In genomic region chr3:118641608-118642007, GRCh38 we compare ENCODE assay signal across 10 cellular contexts.
DNase-seq lines count a peak whose midpoint lies in the region; ATAC-seq lines count a peak whose summit lies in the region.
"Had no signal": no experiment of that assay in that cellular context is flagged by ENCODE, and none has a peak within 500 bp of the region (broad histone marks: within the 10 kb centered on the region; RNA-seq: fewer than 3 reads in every experiment).

No MANE protein-coding gene starts in this region.

- peak overlapping the region; percentile 13 for H3K9ac ChIP-seq in iPS-18a (ENCODE audit: low read length)

- H3K36me3 ChIP-seq in iPS-18a (ENCODE audit: control insufficient read depth, low read depth, low read length) = no peaks in the 10 kb centered on the region

- H3K27ac ChIP-seq in iPS-18a (ENCODE audit: low read length) = no peak overlapping the region

- H3K4me1 ChIP-seq in iPS-18a (ENCODE audit: control insufficient read depth, low read depth, low read length) = peaks cover 5% of the 10 kb centered on the region

- no peaks in the 10 kb centered on the region for H3K36me3 Mint-ChIP-seq in T-helper 2 cell treated with Interferon-gamma antibody and Interleukin-4, amounts not matched to agents 5 μg/mL and 100 μg/mL, for 36 hours (ENCODE audit: low read depth)

- no peak overlapping the region for H3K27ac Mint-ChIP-seq in T-helper 2 cell treated with Interferon-gamma antibody and Interleukin-4, amounts not matched to agents 5 μg/mL and 100 μg/mL, for 36 hours
- H3K27ac Mint-ChIP-seq: progenitor cell of endocrine pancreas had no signal

- no peak overlapping the region for H3K4me3 ChIP-seq in iPS-18a (ENCODE audit: low read length)

- H3K27me3 ChIP-seq in iPS-18a (ENCODE audit: control insufficient read depth, insufficient read depth, low read length) = no peaks in the 10 kb centered on the region

- no peak overlapping the region for H3K4me3 Mint-ChIP-seq in T-helper 2 cell treated with Interferon-gamma antibody and Interleukin-4, amounts not matched to agents 5 μg/mL and 100 μg/mL, for 36 hours

- H3K4me1 Mint-ChIP-seq in T-helper 2 cell treated with Interferon-gamma antibody and Interleukin-4, amounts not matched to agents 5 μg/mL and 100 μg/mL, for 36 hours (ENCODE audit: low read depth) = no peaks in the 10 kb centered on the region

- H3K9me3 Mint-ChIP-seq in T-helper 2 cell treated with Interferon-gamma antibody and Interleukin-4, amounts not matched to agents 5 μg/mL and 100 μg/mL, for 36 hours = no peaks in the 10 kb centered on the region

- ATAC-seq in GM18858 (IDR thresholded peaks at IDR 0.05; ENCODE audit: unreplicated experiment) (peak; percentile 73), HG02798 (IDR thresholded peaks at IDR 0.05; ENCODE audit: poor library complexity, unreplicated experiment) (peak; percentile 68), HG03139 (IDR thresholded peaks at IDR 0.05; ENCODE audit: unreplicated experiment) (no peak), HG03097 (IDR thresholded peaks at IDR 0.05; ENCODE audit: low FRiP score, unreplicated experiment) (no peak)

- peak; percentile 88 for DNase-seq in NCI-H2196 treated with DMSO at 0.1 percent for 48 hours (lab: John Stamatoyannopoulos, UW; ENCODE audit: unreplicated experiment)
- DNase-seq in activated CD4-positive, alpha-beta T cell treated with anti-CD3 and anti-CD28 coated beads, Interleukin-2, amount 50 U/mL, for 1 hour = no peak
- no peak for DNase-seq in T-helper 2 cell treated with Interferon-gamma antibody and Interleukin-4, amounts not matched to agents 5 μg/mL and 100 μg/mL, for 36 hours (ENCODE audit: low spot score)
- DNase-seq: MM.1S had no signal

- H3K27me3 Mint-ChIP-seq in T-helper 2 cell treated with Interferon-gamma antibody and Interleukin-4, amounts not matched to agents 5 μg/mL and 100 μg/mL, for 36 hours (ENCODE audit: low read depth) = no peaks in the 10 kb centered on the region

- no peaks in the 10 kb centered on the region for H3K9me3 ChIP-seq in iPS-18a (ENCODE audit: control insufficient read depth, low read depth, low read length)

Comparison
In these comparisons a context has a peak if more than half of its experiments do, and no peak if none do; other contexts are left out.
1. ATAC-seq: peak in GM18858 (single experiment) and HG02798 (single experiment); none in HG03139 (single experiment) and HG03097 (single experiment).